ENCODE assay signal across 11 cellular contexts in the genomic region with DNA sequence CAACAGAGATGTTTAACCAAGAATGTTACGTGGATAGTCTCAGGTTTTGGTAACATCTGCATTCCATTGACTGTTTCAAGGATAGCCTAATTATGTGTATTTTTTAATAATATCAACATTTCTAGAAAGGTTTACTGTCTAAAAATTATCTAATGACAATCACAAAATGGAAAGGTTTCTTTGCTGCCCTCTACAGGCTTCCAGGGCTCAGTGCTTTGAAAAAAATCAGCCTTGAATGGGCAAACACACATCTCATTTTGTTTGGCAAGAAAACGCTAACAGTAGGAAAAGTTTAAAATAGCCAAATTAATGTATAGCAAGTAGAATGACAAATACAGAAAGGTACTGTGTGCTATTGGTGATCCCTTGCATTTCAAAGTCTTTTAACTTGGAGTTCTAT.
DNase-seq lines count a peak whose midpoint lies in the region; ATAC-seq, FAIRE-seq and TF ChIP-seq lines count a peak whose summit lies in the region.
"Had no signal": no experiment of that assay in that cellular context is flagged by ENCODE, and none has a peak within 500 bp of the region (broad histone marks: within the 10 kb centered on the region; RNA-seq: fewer than 3 reads in every experiment).

No MANE protein-coding gene starts in this region.

- H3K9me3 ChIP-seq in A549 = no peaks in the 10 kb centered on the region

- peak; percentile 36 to 42; a peak in 3 of 5 replicates for TF ChIP-seq RAD21 in A549 (conservative IDR thresholded peaks at IDR 0.05 in 1 of 2, IDR thresholded peaks at IDR 0.05 in 1 of 2)

- DNase-seq in A549 (ENCODE audit: low read depth in 1 of 2, low spot score in 1 of 2) (peak in 1 of 2 experiments; percentile 12), RCC 7860 (ENCODE audit: low spot score) (no peak), fibroblast of villous mesenchyme (ENCODE audit: low read depth) (peak; percentile 8), left lobe of liver (ENCODE audit: low spot score) (no peak), DMS153 (lab: John Stamatoyannopoulos, UW) (no peak)
- DNase-seq in naive thymus-derived CD8-positive, alpha-beta T cell = no peak
- DNase-seq: T-helper 17 cell had no signal

- FAIRE-seq in A549 (lab: Jason Lieb, UNC) (peak; percentile 54), RCC 7860 (lab: Jason Lieb, UNC) (peak; percentile 70)
- FAIRE-seq: endometrium, GM12892 had no signal

- TF ChIP-seq CTCF in A549 (IDR thresholded peaks at IDR 0.05) = peak; percentile 48
- peak; percentile 47; the same call in 2 of the 3 replicates for TF ChIP-seq CTCF in GM12872 (IDR thresholded peaks at IDR 0.05; ENCODE audit: insufficient read depth, low read depth, low read length)
- peak; percentile 66 for TF ChIP-seq CTCF in fibroblast of villous mesenchyme (IDR thresholded peaks at IDR 0.05; ENCODE audit: insufficient read depth, low read depth, low read length)

- ATAC-seq in A549 (no peak), left lobe of liver (no peak), HG03135 (IDR thresholded peaks at IDR 0.05; ENCODE audit: unreplicated experiment) (no peak)
- ATAC-seq in naive thymus-derived CD8-positive, alpha-beta T cell = no peak
- ATAC-seq: T-helper 17 cell had no signal

- no peak overlapping the region for H3K4me3 ChIP-seq in A549
- H3K4me3 ChIP-seq in fibroblast of villous mesenchyme (ENCODE audit: low read depth, low read length) = no peak overlapping the region

- H3K27me3 Mint-ChIP-seq in naive thymus-derived CD8-positive, alpha-beta T cell = no peaks in the 10 kb centered on the region
- H3K27me3 Mint-ChIP-seq: T-helper 17 cell had no signal

- no peak overlapping the region for H3K27ac Mint-ChIP-seq in naive thymus-derived CD8-positive, alpha-beta T cell
- H3K27ac Mint-ChIP-seq: T-helper 17 cell had no signal

- no peak overlapping the region for H3K4me2 ChIP-seq in A549

- no peaks in the 10 kb centered on the region for H3K9me3 Mint-ChIP-seq in naive thymus-derived CD8-positive, alpha-beta T cell

- H3K36me3 Mint-ChIP-seq in naive thymus-derived CD8-positive, alpha-beta T cell = no peaks in the 10 kb centered on the region

- POLR2A ChIA-PET in A549 (lab: Yijun Ruan, JAX) = no interaction called here
- POLR2A ChIA-PET in naive thymus-derived CD8-positive, alpha-beta T cell (lab: Charles Lee) = no interaction called here

- H3K4me3 Mint-ChIP-seq in naive thymus-derived CD8-positive, alpha-beta T cell = no peak overlapping the region
- H3K4me3 Mint-ChIP-seq: T-helper 17 cell had no signal

- no peaks in the 10 kb centered on the region for H3K4me1 Mint-ChIP-seq in naive thymus-derived CD8-positive, alpha-beta T cell
- H3K4me1 Mint-ChIP-seq: T-helper 17 cell had no signal

- no peak for TF ChIP-seq EP300 in A549 (IDR thresholded peaks at IDR 0.05)

- CTCF ChIA-PET in A549 (lab: Yijun Ruan, JAX) = no interaction called here

- H3K27ac ChIP-seq in A549 = no peak overlapping the region

- WGBS in A549 (ENCODE audit: missing lambda C conversion rate) = 43% methylated on average over 2 of the region's 2 CpGs

- TF ChIP-seq POLR2A in A549 (IDR thresholded peaks at IDR 0.05; ENCODE audit: low read length) = no peak

- H3K4me1 ChIP-seq in A549 = no peaks in the 10 kb centered on the region

TF ChIP-seq in A549, 52 proteins besides CTCF, POLR2A, EP300 and RAD21:
- no peak for TF ChIP-seq EHMT2 (IDR thresholded peaks at IDR 0.05; ENCODE audit: low read depth)
- peak; percentile 20; the same call in 1 of the 3 replicates for TF ChIP-seq SMC3 (IDR thresholded peaks at IDR 0.05)
- TF ChIP-seq HOXB13 (CRISPR knock-in tag; IDR thresholded peaks at IDR 0.05; ENCODE audit: low read depth) = no peak
